23 cellular contexts compared by ENCODE assay signal in genomic region chr7:36420307-36420706, GRCh38. TPM values are rescaled to one million over a fixed set of nuclear protein-coding genes. Genes with fewer than 3 reads are reported as not detected.
DNase-seq lines count a peak whose midpoint lies in the region; ATAC-seq, FAIRE-seq and TF ChIP-seq lines count a peak whose summit lies in the region.
"Had no signal": no experiment of that assay in that cellular context is flagged by ENCODE, and none has a peak within 500 bp of the region (broad histone marks: within the 10 kb centered on the region; RNA-seq: fewer than 3 reads in every experiment).

No MANE protein-coding gene starts in this region.

- H3K9me3 Mint-ChIP-seq in activated CD8-positive, alpha-beta memory T cell treated with anti-CD3 and anti-CD28 coated beads, Interleukin-2, amount 10 ng/mL, durations not matched to agents 7 days and 5 days (ENCODE audit: low read depth) = no peaks in the 10 kb centered on the region
- no peaks in the 10 kb centered on the region for H3K9me3 Mint-ChIP-seq in naive thymus-derived CD4-positive, alpha-beta T cell
- no peaks in the 10 kb centered on the region for H3K9me3 Mint-ChIP-seq in activated T-helper 2 cell treated with anti-CD3 and anti-CD28 coated beads, Interferon-gamma antibody, Interleukin-2, Interleukin-4, amounts not matched to agents 10 μg/mL and 5 μg/mL and 100 μg/mL, durations not matched to agents 14 hours and 24 hours and 36 hours
- H3K9me3 Mint-ChIP-seq: CD14-positive monocyte; CD4-positive, alpha-beta T cell; CD8-positive, alpha-beta memory T cell; GM23338 had no signal

- H3K27me3 ChIP-seq in osteoblast (ENCODE audit: insufficient read depth, low read length) = no peaks in the 10 kb centered on the region
- H3K27me3 ChIP-seq in naive thymus-derived CD4-positive, alpha-beta T cell (ENCODE audit: control insufficient read depth in 2 of 2, insufficient read depth in 2 of 2, low read length in 2 of 2) = no peaks in the 10 kb centered on the region
- H3K27me3 ChIP-seq: BE2C; BLaER1 treated with 17β-estradiol and CSF1 and Interleukin-3, amounts not matched to agents 10 nM and 100 nM had no signal

- no peak for DNase-seq in activated CD8-positive, alpha-beta memory T cell treated with anti-CD3 and anti-CD28 coated beads, Interleukin-2, amount 10 ng/mL, durations not matched to agents 7 days and 5 days
- no peak for DNase-seq in activated CD8-positive, alpha-beta memory T cell treated with anti-CD3 and anti-CD28 coated beads for 24 hours
- DNase-seq in H54 (ENCODE audit: insufficient read length, low spot score) (no peak), osteoblast (ENCODE audit: insufficient read length, low spot score, missing footprints) (no peak)
- no peak for DNase-seq in naive thymus-derived CD4-positive, alpha-beta T cell
- no peak for DNase-seq in activated T-helper 2 cell treated with anti-CD3 and anti-CD28 coated beads, Interferon-gamma antibody, Interleukin-2, Interleukin-4, amounts not matched to agents 10 μg/mL and 5 μg/mL and 100 μg/mL, durations not matched to agents 14 hours and 24 hours and 36 hours (ENCODE audit: low spot score)
- DNase-seq: ACHN; AML-193; BE2C; CD4-positive, alpha-beta T cell; CD8-positive, alpha-beta memory T cell; DMS 273 treated with DMSO at 0.1 percent for 48 hours; DMS79; EL; GDM1; HCEC 1CT had no signal

- H3K27ac Mint-ChIP-seq in activated CD8-positive, alpha-beta memory T cell treated with anti-CD3 and anti-CD28 coated beads, Interleukin-2, amount 10 ng/mL, durations not matched to agents 7 days and 5 days = peak overlapping the region; percentile 28
- no peak overlapping the region for H3K27ac Mint-ChIP-seq in naive thymus-derived CD4-positive, alpha-beta T cell
- no peak overlapping the region for H3K27ac Mint-ChIP-seq in activated T-helper 2 cell treated with anti-CD3 and anti-CD28 coated beads, Interferon-gamma antibody, Interleukin-2, Interleukin-4, amounts not matched to agents 10 μg/mL and 5 μg/mL and 100 μg/mL, durations not matched to agents 14 hours and 24 hours and 36 hours
- H3K27ac Mint-ChIP-seq: CD4-positive, alpha-beta T cell; GM23338 had no signal

- no peak for TF ChIP-seq POLR2A in H54 (IDR thresholded peaks at IDR 0.05; ENCODE audit: low read depth, low read length)

- CTCF ChIA-PET in activated CD8-positive, alpha-beta memory T cell treated with anti-CD3 and anti-CD28 coated beads, Interleukin-2, amount 10 ng/mL, durations not matched to agents 7 days and 5 days (lab: Charles Lee) = interaction anchor here (0.9 kb wide), 1 partner anchor 30 kb away, joined by 3 read pairs; no protein-coding TSS in a partner anchor
- CTCF ChIA-PET in naive thymus-derived CD4-positive, alpha-beta T cell (lab: Charles Lee) = interaction anchor here (0.5 to 1.2 kb wide), 2 partner anchors 53 to 345 kb away, joined by 3 to 4 read pairs; a partner anchor contains a TSS

- H2AFZ ChIP-seq in osteoblast (ENCODE audit: low read length) = peak overlapping the region; percentile 30
- H2AFZ ChIP-seq: GM23338 had no signal

- H3K4me3 ChIP-seq in osteoblast (ENCODE audit: insufficient read depth, low read length) = no peak overlapping the region
- H3K4me3 ChIP-seq in naive thymus-derived CD4-positive, alpha-beta T cell (ENCODE audit: low read length) = no peak overlapping the region
- H3K4me3 ChIP-seq: BLaER1 treated with 17β-estradiol and CSF1 and Interleukin-3, amounts not matched to agents 10 nM and 100 nM; GM12878; GM23338 had no signal

- no peak for TF ChIP-seq CTCF in osteoblast (IDR thresholded peaks at IDR 0.05; ENCODE audit: extremely low read depth, low read depth, low read length)

- peaks cover 46% of the 10 kb centered on the region for H3K36me3 ChIP-seq in osteoblast (ENCODE audit: insufficient read depth, low read length)
- no peaks in the 10 kb centered on the region for H3K36me3 ChIP-seq in naive thymus-derived CD4-positive, alpha-beta T cell (ENCODE audit: control insufficient read depth in 2 of 3, insufficient read depth in 3 of 3, low read length in 3 of 3)

- H3K27ac ChIP-seq in osteoblast (ENCODE audit: low read depth, low read length) = no peak overlapping the region
- no peak overlapping the region for H3K27ac ChIP-seq in naive thymus-derived CD4-positive, alpha-beta T cell (ENCODE audit: low read depth, low read length)
- H3K27ac ChIP-seq: 22Rv1; BLaER1 treated with 17β-estradiol and CSF1 and Interleukin-3, amounts not matched to agents 10 nM and 100 nM had no signal

- no peaks in the 10 kb centered on the region for H3K9me3 ChIP-seq in osteoblast (ENCODE audit: low read depth, low read length)
- H3K9me3 ChIP-seq in naive thymus-derived CD4-positive, alpha-beta T cell (ENCODE audit: control insufficient read depth in 2 of 3, low read length in 3 of 3) = no peaks in the 10 kb centered on the region
- H3K9me3 ChIP-seq: BE2C; BLaER1 treated with 17β-estradiol and CSF1 and Interleukin-3, amounts not matched to agents 10 nM and 100 nM had no signal

- no peaks in the 10 kb centered on the region for H3K27me3 Mint-ChIP-seq in activated CD8-positive, alpha-beta memory T cell treated with anti-CD3 and anti-CD28 coated beads, Interleukin-2, amount 10 ng/mL, durations not matched to agents 7 days and 5 days
- no peaks in the 10 kb centered on the region for H3K27me3 Mint-ChIP-seq in naive thymus-derived CD4-positive, alpha-beta T cell
- H3K27me3 Mint-ChIP-seq in activated T-helper 2 cell treated with anti-CD3 and anti-CD28 coated beads, Interferon-gamma antibody, Interleukin-2, Interleukin-4, amounts not matched to agents 10 μg/mL and 5 μg/mL and 100 μg/mL, durations not matched to agents 14 hours and 24 hours and 36 hours (ENCODE audit: low read depth) = no peaks in the 10 kb centered on the region
- H3K27me3 Mint-ChIP-seq: CD4-positive, alpha-beta T cell; CD8-positive, alpha-beta memory T cell had no signal

- POLR2A ChIA-PET in naive thymus-derived CD4-positive, alpha-beta T cell (lab: Charles Lee) = no interaction called here

- peak; percentile 61 for FAIRE-seq in H54 (lab: Jason Lieb, UNC)
- FAIRE-seq: D721Med, GM12878, GM18507 had no signal

- no peaks in the 10 kb centered on the region for H4K20me1 ChIP-seq in osteoblast (ENCODE audit: insufficient read depth, low read length)

- no peak overlapping the region for H3K4me2 ChIP-seq in osteoblast (ENCODE audit: insufficient read depth, low read length)
- H3K4me2 ChIP-seq: BLaER1 treated with 17β-estradiol and CSF1 and Interleukin-3, amounts not matched to agents 10 nM and 100 nM; GM23338 had no signal

- peaks cover 14% of the 10 kb centered on the region for H3K79me2 ChIP-seq in osteoblast (ENCODE audit: insufficient read depth, low read length)

- intact Hi-C loops in naive thymus-derived CD4-positive, alpha-beta T cell (cut with micrococcal nuclease) = no loop called here
- intact Hi-C loops in activated T-helper 2 cell treated with anti-CD3 and anti-CD28 coated beads, Interferon-gamma antibody, Interleukin-2, Interleukin-4, amounts not matched to agents 10 μg/mL and 5 μg/mL and 100 μg/mL, durations not matched to agents 14 hours and 24 hours and 36 hours (cut with micrococcal nuclease) = no loop called here

- ATAC-seq in activated CD8-positive, alpha-beta memory T cell treated with anti-CD3 and anti-CD28 coated beads, Interleukin-2, amount 10 ng/mL, durations not matched to agents 7 days and 5 days = no peak
- ATAC-seq in naive thymus-derived CD4-positive, alpha-beta T cell = no peak
- ATAC-seq: GM12878, GM23338 had no signal

- no peaks in the 10 kb centered on the region for H3K4me1 Mint-ChIP-seq in activated CD8-positive, alpha-beta memory T cell treated with anti-CD3 and anti-CD28 coated beads, Interleukin-2, amount 10 ng/mL, durations not matched to agents 7 days and 5 days
- no peaks in the 10 kb centered on the region for H3K4me1 Mint-ChIP-seq in naive thymus-derived CD4-positive, alpha-beta T cell
- H3K4me1 Mint-ChIP-seq in activated T-helper 2 cell treated with anti-CD3 and anti-CD28 coated beads, Interferon-gamma antibody, Interleukin-2, Interleukin-4, amounts not matched to agents 10 μg/mL and 5 μg/mL and 100 μg/mL, durations not matched to agents 14 hours and 24 hours and 36 hours (ENCODE audit: low read depth) = peaks cover 2% of the 10 kb centered on the region
- H3K4me1 Mint-ChIP-seq: CD14-positive monocyte; CD8-positive, alpha-beta memory T cell; GM23338 had no signal

- H3K4me1 ChIP-seq in osteoblast (ENCODE audit: insufficient read depth, low read length) = no peaks in the 10 kb centered on the region
- no peaks in the 10 kb centered on the region for H3K4me1 ChIP-seq in naive thymus-derived CD4-positive, alpha-beta T cell (ENCODE audit: control insufficient read depth in 2 of 2, insufficient read depth in 2 of 2, low read length in 2 of 2)
- H3K4me1 ChIP-seq: BLaER1 treated with 17β-estradiol and CSF1 and Interleukin-3, amounts not matched to agents 10 nM and 100 nM had no signal

- no peak overlapping the region for H3K4me3 Mint-ChIP-seq in activated CD8-positive, alpha-beta memory T cell treated with anti-CD3 and anti-CD28 coated beads, Interleukin-2, amount 10 ng/mL, durations not matched to agents 7 days and 5 days
- H3K4me3 Mint-ChIP-seq in naive thymus-derived CD4-positive, alpha-beta T cell = no peak overlapping the region
- no peak overlapping the region for H3K4me3 Mint-ChIP-seq in activated T-helper 2 cell treated with anti-CD3 and anti-CD28 coated beads, Interferon-gamma antibody, Interleukin-2, Interleukin-4, amounts not matched to agents 10 μg/mL and 5 μg/mL and 100 μg/mL, durations not matched to agents 14 hours and 24 hours and 36 hours (ENCODE audit: low read depth)
- H3K4me3 Mint-ChIP-seq: CD14-positive monocyte; CD4-positive, alpha-beta T cell; CD8-positive, alpha-beta memory T cell; GM23338 had no signal

- H3K36me3 Mint-ChIP-seq in activated CD8-positive, alpha-beta memory T cell treated with anti-CD3 and anti-CD28 coated beads, Interleukin-2, amount 10 ng/mL, durations not matched to agents 7 days and 5 days = peaks cover 59% of the 10 kb centered on the region
- peaks cover 0 to 22% (median 0%) of the 10 kb centered on the region in 5 donors for H3K36me3 Mint-ChIP-seq in naive thymus-derived CD4-positive, alpha-beta T cell
- peaks cover 70% of the 10 kb centered on the region for H3K36me3 Mint-ChIP-seq in activated T-helper 2 cell treated with anti-CD3 and anti-CD28 coated beads, Interferon-gamma antibody, Interleukin-2, Interleukin-4, amounts not matched to agents 10 μg/mL and 5 μg/mL and 100 μg/mL, durations not matched to agents 14 hours and 24 hours and 36 hours (ENCODE audit: low read depth)

RNA-seq across cellular contexts. Expression of gene ANLN, which starts 30.6 kb away (rescaled TPM):
- 10 to 100 TPM; 75.2 to 98.8 TPM for total RNA-seq in activated CD8-positive, alpha-beta memory T cell treated with anti-CD3 and anti-CD28 coated beads, Interleukin-2, amount 10 ng/mL, durations not matched to agents 7 days and 5 days
- 12.7 and 16.8 TPM in 2 replicates for total RNA-seq in osteoblast
- 10 to 100 TPM in 1 of 5 experiments, 1 to 10 TPM in 1, under 1 TPM in 3; 0.35 to 48.6 (median 0.82) TPM for total RNA-seq in naive thymus-derived CD4-positive, alpha-beta T cell
- polyA plus RNA-seq in naive thymus-derived CD4-positive, alpha-beta T cell = under 1 TPM in 1 of 2 donors, not detected in 1; 0.30 TPM
- 38.0 and 38.7 TPM in 2 replicates for total RNA-seq in activated T-helper 2 cell treated with anti-CD3 and anti-CD28 coated beads, Interferon-gamma antibody, Interleukin-2, Interleukin-4, amounts not matched to agents 10 μg/mL and 5 μg/mL and 100 μg/mL, durations not matched to agents 14 hours and 24 hours and 36 hours
